In the genomic region with DNA sequence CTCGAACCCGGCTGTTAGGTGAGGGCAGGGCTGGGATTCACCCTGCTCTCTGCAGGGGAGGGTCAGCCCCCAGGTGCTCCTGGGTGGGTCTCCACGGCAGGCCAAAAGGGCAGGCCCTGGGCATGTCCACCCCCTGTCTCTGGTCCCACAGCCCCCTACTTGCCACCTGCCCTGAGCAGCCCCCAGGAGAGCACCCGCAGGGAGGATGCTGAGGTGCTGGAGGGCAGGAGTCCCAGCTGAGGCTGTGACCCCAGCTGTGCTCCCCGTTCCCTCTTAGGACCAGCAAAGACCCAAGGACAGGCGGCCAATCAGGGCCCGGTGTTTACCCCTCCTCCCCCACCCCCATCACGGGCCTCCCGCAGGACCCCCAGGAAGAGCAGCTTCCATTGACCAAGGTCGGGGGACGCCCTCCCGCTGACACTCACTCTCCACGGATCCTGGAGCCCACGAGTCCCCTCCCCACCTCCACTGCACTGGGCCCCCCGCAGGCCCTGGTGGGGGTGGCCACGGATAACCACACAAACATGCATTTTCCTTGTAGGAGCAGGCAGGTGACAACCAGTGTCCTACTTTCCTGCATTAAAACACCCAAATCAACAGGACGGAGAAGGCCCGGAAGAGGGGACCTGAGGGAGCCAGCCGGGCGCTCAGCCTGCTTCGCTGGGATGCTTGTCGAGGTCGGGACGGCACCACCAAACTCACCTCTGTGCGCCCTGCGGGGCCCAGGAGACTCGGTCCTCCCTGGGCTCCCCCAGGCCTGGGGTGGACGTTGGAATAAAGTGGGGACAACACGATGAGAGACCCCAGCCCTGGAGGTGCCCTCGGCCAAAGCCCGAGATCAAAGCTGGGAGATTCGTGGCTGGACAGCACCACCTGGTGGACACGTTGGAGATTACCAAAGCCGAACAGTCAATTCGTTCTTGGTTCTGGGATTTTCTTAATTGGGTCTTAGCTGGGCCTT, we compare ENCODE assay signal across 8 cellular contexts. TPM values are rescaled to one million over a fixed set of nuclear protein-coding genes. Genes with fewer than 3 reads are reported as not detected.
DNase-seq lines count a peak whose midpoint lies in the region; ATAC-seq, FAIRE-seq and TF ChIP-seq lines count a peak whose summit lies in the region.

No MANE protein-coding gene starts in this region.

- H3K27me3 ChIP-seq in HCT116 (ENCODE audit: insufficient read depth, low read length): no peaks in the 10 kb centered on the region
- no peaks in the 10 kb centered on the region for H3K27me3 ChIP-seq in pancreas
- peaks cover 10% of the 10 kb centered on the region for H3K27me3 ChIP-seq in upper lobe of right lung

- BruUV-seq in HCT116 (replicated peaks; lab: Mats Ljungman, UMichigan): no TSS peak

- 24 to 26% methylated on average over 35 of the region's 35 CpGs for WGBS in pancreas, 2 donors

- H3K36me3 ChIP-seq in HCT116 (ENCODE audit: control insufficient read depth in 1 of 2, insufficient read depth in 2 of 2, low read length in 2 of 2) (no peaks in the 10 kb centered on the region), pancreas (no peaks in the 10 kb centered on the region), upper lobe of right lung (no peaks in the 10 kb centered on the region)

- H3K4me3 ChIP-seq in HCT116 (replicated peaks in 1 of 2; ENCODE audit: low read depth in 1 of 2, low read length in 2 of 2) (no peak overlapping the region), foreskin fibroblast (ENCODE audit: low read depth in 1 of 2, low read length in 2 of 2) (no peak overlapping the region), pancreas (no peak overlapping the region), upper lobe of right lung (no peak overlapping the region)

- H3K4me1 ChIP-seq in HCT116 (ENCODE audit: control insufficient read depth in 1 of 2, insufficient read depth in 2 of 2, low read length in 2 of 2) (no peaks in the 10 kb centered on the region; a peak in 1 of 4 replicates), pancreas (no peaks in the 10 kb centered on the region), upper lobe of right lung (no peaks in the 10 kb centered on the region)

- H3K36me3 Mint-ChIP-seq in activated T-helper 17 cell treated with anti-CD3 and anti-CD28 coated beads, Interleukin-2, amount 50 U/mL, for 72 hours (ENCODE audit: low read depth): no peaks in the 10 kb centered on the region

- ATAC-seq in HCT116: peak; percentile 80
- ATAC-seq in activated T-helper 17 cell treated with anti-CD3 and anti-CD28 coated beads, Interleukin-2, amount 50 U/mL, for 72 hours (replicated peaks): peak; percentile 63
- ATAC-seq in pancreas: peak; percentile 64 to 89 (median 74)
- peak; percentile 67 for ATAC-seq in upper lobe of right lung
- no peak for ATAC-seq in GM19324 (IDR thresholded peaks at IDR 0.05; ENCODE audit: low FRiP score, unreplicated experiment)

- RAD21 ChIA-PET in HCT116 (lab: Charles Lee; ENCODE audit: low non-redundant PET in 1 of 2, low total read pairs in 2 of 2, uncharacterized antibody in 2 of 2, unreplicated experiment in 2 of 2): interaction anchor here (0.6 to 1.1 kb wide), 7 partner anchors 30 to 621 kb away, joined by 3 to 5 read pairs (median 3); no protein-coding TSS in a partner anchor

- H3K27ac Mint-ChIP-seq in activated T-helper 17 cell treated with anti-CD3 and anti-CD28 coated beads, Interleukin-2, amount 50 U/mL, for 72 hours: no peak overlapping the region

- TF ChIP-seq RAD21 in HCT116 (IDR thresholded peaks at IDR 0.05; ENCODE audit: low read depth): peak; percentile 92

- H3K4me3 Mint-ChIP-seq in activated T-helper 17 cell treated with anti-CD3 and anti-CD28 coated beads, Interleukin-2, amount 50 U/mL, for 72 hours: peak overlapping the region; percentile 40

- peak overlapping the region; percentile 10 for H3K4me2 ChIP-seq in HCT116 (ENCODE audit: low read length)

- TF ChIP-seq POLR2A in HCT116 (IDR thresholded peaks at IDR 0.05; ENCODE audit: borderline replicate concordance, extremely low read depth, insufficient read depth, insufficient read length): no peak

- TF ChIP-seq CTCF in HCT116 (IDR thresholded peaks at IDR 0.05 in 2 of 3, conservative IDR thresholded peaks at IDR 0.05 in 1 of 3; ENCODE audit: borderline replicate concordance in 1 of 3, insufficient read depth in 1 of 3, low read depth in 2 of 3, low read length in 2 of 3) (peak; percentile 81 to 86 (median 81)), foreskin fibroblast (IDR thresholded peaks at IDR 0.05; ENCODE audit: low read depth, low read length) (peak; percentile 64), pancreas (IDR thresholded peaks at IDR 0.05) (peak; percentile 46 to 76 (median 68)), upper lobe of right lung (IDR thresholded peaks at IDR 0.05) (peak; percentile 81)

- H3K9me2 ChIP-seq in HCT116 (ENCODE audit: insufficient read depth): no peaks in the 10 kb centered on the region

- H3K9me3 Mint-ChIP-seq in activated T-helper 17 cell treated with anti-CD3 and anti-CD28 coated beads, Interleukin-2, amount 50 U/mL, for 72 hours: no peaks in the 10 kb centered on the region

- peaks cover 6% of the 10 kb centered on the region for H3K27me3 Mint-ChIP-seq in activated T-helper 17 cell treated with anti-CD3 and anti-CD28 coated beads, Interleukin-2, amount 50 U/mL, for 72 hours

- DNase-seq in Ammon's horn (ENCODE audit: low spot score) (peak; percentile 70), HCT116 (ENCODE audit: low read depth, low spot score) (peak; percentile 34), RKO (ENCODE audit: low spot score) (peak; percentile 45), foreskin fibroblast (peak; percentile 20 to 71), pancreas (peak in 4 of 6 donors; percentile 63 to 79 (median 66)), upper lobe of right lung (no peak)

- intact Hi-C loops in HCT116 (cut with micrococcal nuclease) (loop anchor here (2.0 to 5.0 kb wide), 4 partner anchors 96 to 521 kb away; partner anchors contain the start of gene RBFOX3), pancreas (cut with DNase I) (loop anchor here in 1 of 3 donors (10.0 kb wide), 1 partner anchor 313 kb away; no protein-coding TSS in a partner anchor), upper lobe of right lung (cut with DNase I) (no loop called here)

- H3K79me2 ChIP-seq in HCT116 (ENCODE audit: insufficient read depth, low read length): no peaks in the 10 kb centered on the region

- H3K9me3 ChIP-seq in HCT116 (ENCODE audit: control insufficient read depth in 1 of 2, insufficient read depth in 1 of 2, low read depth in 1 of 2, low read length in 2 of 2) (no peaks in the 10 kb centered on the region), pancreas (no peaks in the 10 kb centered on the region), upper lobe of right lung (no peaks in the 10 kb centered on the region)

- H2AFZ ChIP-seq in HCT116 (ENCODE audit: low read depth, low read length, poor library complexity, severe bottlenecking): peak overlapping the region; percentile 81

- no peak for FAIRE-seq in pancreas (lab: Jason Lieb, UNC)

- H3K4me1 Mint-ChIP-seq in activated T-helper 17 cell treated with anti-CD3 and anti-CD28 coated beads, Interleukin-2, amount 50 U/mL, for 72 hours: no peaks in the 10 kb centered on the region

- H4K20me1 ChIP-seq in HCT116 (ENCODE audit: insufficient read depth): no peaks in the 10 kb centered on the region

- POLR2A ChIA-PET in HCT116 (lab: Charles Lee): no interaction called here

- CTCF ChIA-PET in HCT116 (lab: Charles Lee): interaction anchor here (0.5 to 2.9 kb wide), 21 partner anchors 8 to 1357 kb away, joined by 3 to 29 read pairs (median 4); no protein-coding TSS in a partner anchor

- H3K27ac ChIP-seq in HCT116 (ENCODE audit: low read depth, low read length): no peak overlapping the region; the same call in 1 of the 2 replicates
- H3K27ac ChIP-seq in pancreas: no peak overlapping the region
- no peak overlapping the region for H3K27ac ChIP-seq in upper lobe of right lung

- H3K9ac ChIP-seq in HCT116 (ENCODE audit: low read length): no peak overlapping the region

TF ChIP-seq in HCT116, 20 proteins besides CTCF, POLR2A, EP300 and RAD21:
- TF ChIP-seq EZH2 (IDR thresholded peaks at IDR 0.05) (no peak), POLR2AphosphoS5 (IDR thresholded peaks at IDR 0.05; ENCODE audit: low read depth, low read length) (no peak), TCF7L2 (IDR thresholded peaks at IDR 0.05; ENCODE audit: borderline replicate concordance, extremely low read depth, insufficient read depth, insufficient read length) (peak; percentile 92)

RNA-seq across cellular contexts. Expression of gene ENPP7, which starts 22.5 kb away (rescaled TPM):
- total RNA-seq in HCT116 (2021; ENCODE audit: unreplicated experiment) (not detected), pancreas (under 1 TPM in 3 of 6 donors, not detected in 3; 0.09 to 0.13 (median 0.12) TPM), upper lobe of right lung (not detected)
- not detected in 2 replicates for polyA plus RNA-seq in HCT116 (2012)
- under 1 TPM in 1 of 2 donors, not detected in 1; 0.50 TPM for total RNA-seq in activated T-helper 17 cell treated with anti-CD3 and anti-CD28 coated beads, Interleukin-2, amount 50 U/mL, for 72 hours
- polyA plus RNA-seq in pancreas: under 1 TPM; 0.05 to 0.15 TPM
